In genomic region chr11:93952082-93952780, GRCh38 we compare ENCODE assay signal across 28 cellular contexts.
"Had no signal": no experiment of that assay in that cellular context is flagged by ENCODE, and none has a peak within 500 bp of the region (broad histone marks: within the 10 kb centered on the region; RNA-seq: fewer than 3 reads in every experiment).

No MANE protein-coding gene starts in this region.

- H3K27me3 ChIP-seq: breast epithelium, Peyer's patch had no signal

- H3K27ac ChIP-seq: breast epithelium, Peyer's patch had no signal

- H3K4me3 Mint-ChIP-seq: activated B cell treated with CpG ODN at 0.5 μM for 24 hours; activated CD4-positive, alpha-beta T cell treated with anti-CD3 and anti-CD28 coated beads, Interleukin-2, amount 10 ng/mL, durations not matched to agents 24 days and 14 days; activated CD8-positive, alpha-beta memory T cell treated with anti-CD3 and anti-CD28 coated beads, Interleukin-2, amount 10 ng/mL, durations not matched to agents 7 days and 5 days; activated naive CD4-positive, alpha-beta T cell treated with anti-CD3 and anti-CD28 coated beads, Interleukin-2, amount 50 U/mL, for 24 hours; activated T-cell treated with anti-CD3 and anti-CD28 coated beads, Interleukin-2, amount 50 U/mL, for 24 hours; activated T-helper 1 cell treated with anti-CD3 and anti-CD28 coated beads, Interleukin-12 subunit alpha, Interleukin-12 subunit beta, Interleukin-2, Interleukin-4 antibody, amounts not matched to agents 30 ng/mL and 10 ng/mL and 1 ng/mL, durations not matched to agents 14 hours and 24 hours and 36 hours; T-helper 17 cell had no signal

- H3K36me3 ChIP-seq: breast epithelium, Peyer's patch had no signal

- FAIRE-seq: TTC549 had no signal

- H3K4me1 ChIP-seq: breast epithelium, Peyer's patch had no signal

- DNase-seq: activated B cell treated with CpG ODN at 0.5 μM for 24 hours; activated CD4-positive, alpha-beta T cell treated with anti-CD3 and anti-CD28 coated beads for 1 hour; activated CD4-positive, alpha-beta T cell treated with anti-CD3 and anti-CD28 coated beads, Interleukin-2, amount 10 ng/mL, durations not matched to agents 24 days and 14 days; activated CD4-positive, alpha-beta T cell treated with anti-CD3 and anti-CD28 coated beads, Interleukin-2, amount 50 U/mL, for 48 hours; activated CD8-positive, alpha-beta memory T cell treated with anti-CD3 and anti-CD28 coated beads, Interleukin-2, amount 10 ng/mL, durations not matched to agents 7 days and 5 days; activated effector memory CD4-positive, alpha-beta T cell treated with Interleukin-2 at 50 U/mL for 16 hours; activated naive CD4-positive, alpha-beta T cell; activated T-cell treated with anti-CD3 and anti-CD28 coated beads, Interleukin-2, amount 50 U/mL, for 24 hours; aorta; caudate nucleus; KBM-7; NCI-H1105 treated with DMSO at 0.1 percent for 48 hours; NCI-H1436 treated with DMSO at 0.1 percent for 48 hours; NCI-H187; NCI-H2081; NCI-H446; NCI-H524; NCI-H748 treated with DMSO at 0.1 percent for 48 hours; NK-92 treated with Interleukin-12 subunit alpha and Interleukin-12 subunit beta, amount 100 ng/mL, for 24 hours; OCI-M1; Peyer's patch; SHP77 treated with DMSO at 0.1 percent for 48 hours; T-helper 17 cell; T-helper 9 cell had no signal

- H3K27ac Mint-ChIP-seq: activated B cell treated with CpG ODN at 0.5 μM for 24 hours; activated CD4-positive, alpha-beta T cell treated with anti-CD3 and anti-CD28 coated beads, Interleukin-2, amount 10 ng/mL, durations not matched to agents 24 days and 14 days; activated CD8-positive, alpha-beta memory T cell treated with anti-CD3 and anti-CD28 coated beads, Interleukin-2, amount 10 ng/mL, durations not matched to agents 7 days and 5 days; activated naive CD4-positive, alpha-beta T cell treated with anti-CD3 and anti-CD28 coated beads, Interleukin-2, amount 50 U/mL, for 24 hours; activated T-cell treated with anti-CD3 and anti-CD28 coated beads, Interleukin-2, amount 50 U/mL, for 24 hours; activated T-helper 1 cell treated with anti-CD3 and anti-CD28 coated beads, Interleukin-12 subunit alpha, Interleukin-12 subunit beta, Interleukin-2, Interleukin-4 antibody, amounts not matched to agents 30 ng/mL and 10 ng/mL and 1 ng/mL, durations not matched to agents 14 hours and 24 hours and 36 hours; T-helper 17 cell had no signal

- H3K4me3 ChIP-seq: breast epithelium, Peyer's patch had no signal

- H3K9me3 Mint-ChIP-seq: activated CD4-positive, alpha-beta T cell treated with anti-CD3 and anti-CD28 coated beads, Interleukin-2, amount 10 ng/mL, durations not matched to agents 24 days and 14 days; activated naive CD4-positive, alpha-beta T cell treated with anti-CD3 and anti-CD28 coated beads, Interleukin-2, amount 50 U/mL, for 24 hours; activated T-helper 1 cell treated with anti-CD3 and anti-CD28 coated beads, Interleukin-12 subunit alpha, Interleukin-12 subunit beta, Interleukin-2, Interleukin-4 antibody, amounts not matched to agents 30 ng/mL and 10 ng/mL and 1 ng/mL, durations not matched to agents 14 hours and 24 hours and 36 hours had no signal

- H3K27me3 Mint-ChIP-seq: activated CD4-positive, alpha-beta T cell treated with anti-CD3 and anti-CD28 coated beads, Interleukin-2, amount 10 ng/mL, durations not matched to agents 24 days and 14 days had no signal

- H3K36me3 Mint-ChIP-seq: activated CD8-positive, alpha-beta memory T cell treated with anti-CD3 and anti-CD28 coated beads, Interleukin-2, amount 10 ng/mL, durations not matched to agents 7 days and 5 days; activated naive CD4-positive, alpha-beta T cell treated with anti-CD3 and anti-CD28 coated beads, Interleukin-2, amount 50 U/mL, for 24 hours had no signal

- ATAC-seq: activated CD8-positive, alpha-beta memory T cell treated with anti-CD3 and anti-CD28 coated beads, Interleukin-2, amount 10 ng/mL, durations not matched to agents 7 days and 5 days; T-helper 17 cell had no signal

- H3K9me3 ChIP-seq: breast epithelium, Peyer's patch had no signal

- H3K4me1 Mint-ChIP-seq: activated B cell treated with CpG ODN at 0.5 μM for 24 hours; activated CD4-positive, alpha-beta T cell treated with anti-CD3 and anti-CD28 coated beads, Interleukin-2, amount 10 ng/mL, durations not matched to agents 24 days and 14 days; activated CD8-positive, alpha-beta memory T cell treated with anti-CD3 and anti-CD28 coated beads, Interleukin-2, amount 10 ng/mL, durations not matched to agents 7 days and 5 days; activated naive CD4-positive, alpha-beta T cell treated with anti-CD3 and anti-CD28 coated beads, Interleukin-2, amount 50 U/mL, for 24 hours; T-helper 17 cell had no signal
